In genomic region chr11:61728940-61729219, GRCh38 we compare ENCODE assay signal across 1 cellular context.
TF ChIP-seq lines count a peak whose summit lies in the region.

No MANE protein-coding gene starts in this region.

TF ChIP-seq in GM12878, 131 proteins besides CTCF, POLR2A, EP300 and RAD21:
- TF ChIP-seq IRF3 (IDR thresholded peaks at IDR 0.05) (no peak), PAX5 (IDR thresholded peaks at IDR 0.05; ENCODE audit: borderline replicate concordance, low read depth, low read length) (no peak), ESRRA (IDR thresholded peaks at IDR 0.05; ENCODE audit: low read length) (no peak), HDAC6 (IDR thresholded peaks at IDR 0.05; ENCODE audit: unreplicated experiment) (no peak), RELA (IDR thresholded peaks at IDR 0.05; ENCODE audit: borderline replicate concordance, partially characterized antibody) (no peak), SUZ12 (IDR thresholded peaks at IDR 0.05; ENCODE audit: unreplicated experiment) (no peak), REST (IDR thresholded peaks at IDR 0.05; ENCODE audit: low read depth, low read length) (no peak), IRF5 (IDR thresholded peaks at IDR 0.05; ENCODE audit: borderline replicate concordance) (no peak), ZNF217 (IDR thresholded peaks at IDR 0.05) (no peak), MYC (IDR thresholded peaks at IDR 0.05; ENCODE audit: insufficient read depth, insufficient read length, insufficient replicate concordance, low read length, severe bottlenecking) (no peak)
